ENCODE assay signal across 8 cellular contexts in genomic region chr21:38219049-38219628, GRCh38. TPM values are rescaled to one million over a fixed set of nuclear protein-coding genes. Genes with fewer than 3 reads are reported as not detected.
DNase-seq lines count a peak whose midpoint lies in the region; ATAC-seq, FAIRE-seq and TF ChIP-seq lines count a peak whose summit lies in the region.

No MANE protein-coding gene starts in this region.

- ATAC-seq in HG02642 (IDR thresholded peaks at IDR 0.05; ENCODE audit: poor library complexity, unreplicated experiment) (peak; percentile 56), HepG2 (peak; percentile 86), GM21825 (IDR thresholded peaks at IDR 0.05; ENCODE audit: unreplicated experiment) (no peak)
- ATAC-seq in activated CD4-positive, alpha-beta T cell treated with anti-CD3 and anti-CD28 coated beads for 36 hours: peak; percentile 78

- no peak overlapping the region for H3K4me3 Mint-ChIP-seq in activated CD4-positive, alpha-beta T cell treated with anti-CD3 and anti-CD28 coated beads for 36 hours

- intact Hi-C loops in activated CD4-positive, alpha-beta T cell treated with anti-CD3 and anti-CD28 coated beads for 36 hours (cut with DNase I, micrococcal nuclease): loop anchor here (1.0 to 5.0 kb wide), 3 partner anchors 113 to 137 kb away; no protein-coding TSS in a partner anchor
- intact Hi-C loops in HepG2 (cut with micrococcal nuclease; ENCODE audit: unreplicated experiment): loop anchor here (1.0 kb wide), 2 partner anchors 133 to 137 kb away; no protein-coding TSS in a partner anchor

- H3K4me1 Mint-ChIP-seq in activated CD4-positive, alpha-beta T cell treated with anti-CD3 and anti-CD28 coated beads for 36 hours: peaks cover 8% of the 10 kb centered on the region

- FAIRE-seq in HepG2 (lab: Jason Lieb, UNC): peak; percentile 18

- H3K4me3 ChIP-seq in HepG2 (replicated peaks in 1 of 3; ENCODE audit: insufficient read depth in 1 of 3, low read depth in 2 of 3, low read length in 3 of 3): no peak overlapping the region

- H3K36me3 Mint-ChIP-seq in activated CD4-positive, alpha-beta T cell treated with anti-CD3 and anti-CD28 coated beads for 36 hours (ENCODE audit: low read depth): peaks cover 5% of the 10 kb centered on the region

- POLR2A ChIA-PET in activated CD4-positive, alpha-beta T cell treated with anti-CD3 and anti-CD28 coated beads for 36 hours (lab: Charles Lee): no interaction called here
- POLR2A ChIA-PET in HepG2 (lab: Yijun Ruan, JAX): no interaction called here

- no peaks in the 10 kb centered on the region for H3K27me3 ChIP-seq in HepG2 (ENCODE audit: control insufficient read depth in 1 of 2, insufficient read depth in 2 of 2, low read length in 2 of 2)

- H3K27me3 Mint-ChIP-seq in activated CD4-positive, alpha-beta T cell treated with anti-CD3 and anti-CD28 coated beads for 36 hours: peaks cover 4% of the 10 kb centered on the region

- CTCF ChIA-PET in activated CD4-positive, alpha-beta T cell treated with anti-CD3 and anti-CD28 coated beads for 36 hours (lab: Charles Lee): interaction anchor here (0.6 to 5.3 kb wide), 19 partner anchors 9 to 408 kb away, joined by 3 to 154 read pairs (median 4); no protein-coding TSS in a partner anchor
- CTCF ChIA-PET in HepG2 (lab: Yijun Ruan, JAX; ENCODE audit: low intra/inter-chr PET ratio, low total read pairs): interaction anchor here (1.1 to 3.0 kb wide), 3 partner anchors 115 to 136 kb away, joined by 3 to 42 read pairs (median 15); no protein-coding TSS in a partner anchor

- 0% methylated on average over 7 of the region's 7 CpGs for WGBS in HepG2 (ENCODE audit: low lambda C conversion rate)

- no peaks in the 10 kb centered on the region for H3K4me1 ChIP-seq in HepG2 (ENCODE audit: insufficient read depth, low read length)

- no peak overlapping the region for H2AFZ ChIP-seq in HepG2 (ENCODE audit: low read length)

- in situ Hi-C loops in HepG2 (cut with HindIII; ENCODE audit: extremely low pct_ligation_motif_present, low pct_unique_long_range_greater_than_20kb): no loop called here

- no peaks in the 10 kb centered on the region for H3K79me2 ChIP-seq in HepG2 (ENCODE audit: insufficient read depth, low read length)

- BruUV-seq in HepG2 (replicated peaks; lab: Mats Ljungman, UMichigan): no TSS peak

- H3K9ac ChIP-seq in HepG2 (ENCODE audit: insufficient read depth, low read depth, low read length): no peak overlapping the region

- no peaks in the 10 kb centered on the region for H4K20me1 ChIP-seq in HepG2 (ENCODE audit: insufficient read depth, low read length)

- no peak for TF ChIP-seq EP300 in HepG2 (IDR thresholded peaks at IDR 0.05; ENCODE audit: low read depth in 2 of 2, low read length in 2 of 2)
- no peak for TF ChIP-seq EP300 in HepG2 (CRISPR knock-in tag; IDR thresholded peaks at IDR 0.05; ENCODE audit: borderline replicate concordance)

- DNase-seq in COLO668 (lab: John Stamatoyannopoulos, UW; ENCODE audit: unreplicated experiment) (peak; percentile 86), NCI-H460 (ENCODE audit: extremely low read depth, low read depth) (peak; percentile 8), dermis blood vessel endothelial cell (peak; percentile 89), HepG2 (ENCODE audit: low spot score) (peak; percentile 48)
- peak; percentile 76 for DNase-seq in activated CD4-positive, alpha-beta T cell treated with anti-CD3 and anti-CD28 coated beads for 36 hours
- DNase-seq in stimulated activated CD4-positive, alpha-beta T cell treated with anti-CD3 and anti-CD28 coated beads, TNF-alpha, amount 100 ng/mL, for 24 hours (ENCODE audit: low read depth in 3 of 3): peak; percentile 45 to 63 (median 51)

- peaks cover 15% of the 10 kb centered on the region for H3K9me3 Mint-ChIP-seq in activated CD4-positive, alpha-beta T cell treated with anti-CD3 and anti-CD28 coated beads for 36 hours (ENCODE audit: low read depth)

- H3K4me2 ChIP-seq in HepG2 (ENCODE audit: low read depth, low read length): no peak overlapping the region

- no peak for TF ChIP-seq POLR2A in HepG2 (IDR thresholded peaks at IDR 0.05; ENCODE audit: insufficient read depth in 1 of 2, low read depth in 2 of 2, low read length in 2 of 2)

- no peaks in the 10 kb centered on the region for H3K36me3 ChIP-seq in HepG2 (replicated peaks in 1 of 2; ENCODE audit: control insufficient read depth in 1 of 2, insufficient read depth in 2 of 2, low read length in 2 of 2)

- peak; percentile 56; the same call in 1 of the 2 replicates for TF ChIP-seq RAD21 in HepG2 (CRISPR knock-in tag; IDR thresholded peaks at IDR 0.05)

- peak; percentile 79 for TF ChIP-seq CTCF in HepG2 (CRISPR knock-in tag; IDR thresholded peaks at IDR 0.05)

- no peak overlapping the region for H3K27ac Mint-ChIP-seq in activated CD4-positive, alpha-beta T cell treated with anti-CD3 and anti-CD28 coated beads for 36 hours

- H3K27ac ChIP-seq in HepG2 (ENCODE audit: extremely low read length, insufficient read depth, low read length): no peak overlapping the region

- H3K9me3 ChIP-seq in HepG2 (ENCODE audit: low read length): peaks cover 25% of the 10 kb centered on the region

TF ChIP-seq in HepG2, 621 proteins besides CTCF, POLR2A, EP300 and RAD21:
- no peak for TF ChIP-seq ZBTB43 (CRISPR knock-in tag; conservative IDR thresholded peaks at IDR 0.05)
- no peak for TF ChIP-seq MLXIP (CRISPR knock-in tag; IDR thresholded peaks at IDR 0.05; ENCODE audit: borderline replicate concordance)
- peak; percentile 92 for TF ChIP-seq SMC3 (IDR thresholded peaks at IDR 0.05; ENCODE audit: low read length)
- no peak for TF ChIP-seq ARNTL (CRISPR knock-in tag; IDR thresholded peaks at IDR 0.05)
- no peak for TF ChIP-seq ZNF577 (CRISPR knock-in tag; IDR thresholded peaks at IDR 0.05; ENCODE audit: borderline replicate concordance, low read depth)
- TF ChIP-seq HMG20A (CRISPR knock-in tag; IDR thresholded peaks at IDR 0.05; ENCODE audit: borderline replicate concordance): no peak
- TF ChIP-seq STAG1 (CRISPR knock-in tag; IDR thresholded peaks at IDR 0.05): peak; percentile 51
- TF ChIP-seq ZNF432 (CRISPR knock-in tag; IDR thresholded peaks at IDR 0.05; ENCODE audit: borderline replicate concordance): no peak

RNA-seq across cellular contexts. Expression of gene KCNJ15, which starts 37.7 kb away (rescaled TPM):
- total RNA-seq in NCI-H460 (2014; rRNA removed; shearing (Covaris generic)): not detected in 2 replicates
- not detected in 2 replicates for polyA plus RNA-seq in NCI-H460 (2014; cell fraction: nucleus; rRNA removed)
- under 1 TPM; 0.12 to 0.14 TPM for total RNA-seq in activated CD4-positive, alpha-beta T cell treated with anti-CD3 and anti-CD28 coated beads for 36 hours
- total RNA-seq in dermis blood vessel endothelial cell (1.4 and 2.7 TPM in 2 replicates), HepG2 (2016; rRNA removed; fragmentation: Illumina TruSeq; extraction: Trizol) (not detected in 2 replicates)
- total RNA-seq in HepG2 (2016; cell fraction: cytosol; rRNA removed; fragmentation: Illumina TruSeq; extraction: Trizol; ENCODE audit: low read depth): not detected in 2 replicates
- total RNA-seq in HepG2 (2016; cell fraction: insoluble cytoplasmic fraction; rRNA removed; fragmentation: Illumina TruSeq; extraction: Trizol): not detected in 2 replicates
- not detected in 2 replicates for total RNA-seq in HepG2 (2016; cell fraction: membrane; rRNA removed; fragmentation: Illumina TruSeq; extraction: Trizol)
- not detected in 2 replicates for total RNA-seq in HepG2 (2016; cell fraction: nucleus; rRNA removed; fragmentation: Illumina TruSeq; extraction: Trizol)
- polyA plus RNA-seq in HepG2 (2011; rRNA removed): not detected in 2 replicates
- not detected in 2 replicates for polyA plus RNA-seq in HepG2 (2011; cell fraction: cytosol; rRNA removed)
- not detected in 2 replicates for polyA plus RNA-seq in HepG2 (2011; cell fraction: nucleus; rRNA removed)
- not detected in 2 replicates for polyA plus RNA-seq in HepG2 (2012)
- not detected in 2 replicates for polyA plus RNA-seq in HepG2 (2016; cell fraction: cytosol; fragmentation: Illumina TruSeq; extraction: Trizol; ENCODE audit: low read depth)
- not detected in 2 replicates for polyA plus RNA-seq in HepG2 (2016; cell fraction: insoluble cytoplasmic fraction; fragmentation: Illumina TruSeq; extraction: Trizol; ENCODE audit: low read depth)
- not detected in 2 replicates for polyA plus RNA-seq in HepG2 (2016; cell fraction: membrane; fragmentation: Illumina TruSeq; extraction: Trizol; ENCODE audit: low read depth)
- not detected in 2 replicates for polyA plus RNA-seq in HepG2 (2016; cell fraction: nucleus; fragmentation: Illumina TruSeq; extraction: Trizol; ENCODE audit: insufficient read depth, low read depth)
- polyA minus RNA-seq in HepG2 (2011; rRNA and poly(A)+ RNA removed; ENCODE audit: low replicate concordance): 2.6 TPM in 1 of 2 replicates, not detected in the other
- not detected in 2 replicates for polyA minus RNA-seq in HepG2 (2011; cell fraction: cytosol; rRNA and poly(A)+ RNA removed)
- not detected in 2 replicates for polyA minus RNA-seq in HepG2 (2011; cell fraction: nucleus; rRNA and poly(A)+ RNA removed)

Comparison
In these comparisons a context has a peak if more than half of its experiments do, and no peak if none do; other contexts are left out.
1. DNase-seq: peak in every context shown above with its lines; median percentile 89 in dermis blood vessel endothelial cell; 86 in COLO668; 76 in activated CD4-positive, alpha-beta T cell treated with anti-CD3 and anti-CD28 coated beads for 36 hours; 51 in stimulated activated CD4-positive, alpha-beta T cell treated with anti-CD3 and anti-CD28 coated beads, TNF-alpha, amount 100 ng/mL, for 24 hours; 48 in HepG2; 8 in NCI-H460.